In the genomic region with DNA sequence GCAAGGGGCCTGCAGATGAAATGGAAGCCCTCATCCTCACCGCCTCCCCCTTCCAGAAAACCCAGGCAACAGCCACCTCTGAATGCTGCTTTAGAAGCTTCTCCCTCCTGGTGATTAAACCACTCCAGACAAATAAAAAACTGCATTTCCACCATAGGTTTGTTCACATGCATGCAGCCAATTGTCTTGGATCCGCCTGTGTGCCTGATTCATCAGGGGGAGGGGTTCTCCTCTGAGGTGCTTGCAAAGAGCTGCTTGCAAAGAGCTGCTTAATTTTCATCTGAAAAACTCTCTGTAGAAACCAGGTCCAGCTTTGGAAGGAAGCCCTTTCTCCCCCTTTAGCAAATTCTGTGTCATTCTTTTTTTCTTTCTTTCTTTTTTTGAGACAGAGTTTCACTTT, we compare ENCODE assay signal across 7 cellular contexts.
DNase-seq lines count a peak whose midpoint lies in the region; FAIRE-seq and TF ChIP-seq lines count a peak whose summit lies in the region.
"Not testable (repeated sequence)": the region's sequence is repeated elsewhere in the genome, so short reads cannot be mapped to it uniquely, and the experiment has no call there.

No MANE protein-coding gene starts in this region.

- FAIRE-seq in H1 (lab: Jason Lieb, UNC): not testable (repeated sequence)

- not testable (repeated sequence) for H3K27me3 ChIP-seq in H9 (ENCODE audit: insufficient read depth, low read length); NT2/D1 (ENCODE audit: insufficient read depth, insufficient read length); H1 (replicated peaks in 1 of 4; ENCODE audit: control insufficient read depth in 3 of 4, extremely low read depth in 1 of 4, insufficient read depth in 3 of 4, low read length in 3 of 4); mesendoderm (ENCODE audit: insufficient read depth, low read length, poor library complexity)

- H3K23me2 ChIP-seq in H9 (ENCODE audit: insufficient read length, low read depth, low read length, poor library complexity, severe bottlenecking); H1 (ENCODE audit: low read depth, low read length): not testable (repeated sequence)

- not testable (repeated sequence) for H3K79me2 ChIP-seq in H9 (ENCODE audit: insufficient read depth, low read length); H1 (ENCODE audit: control insufficient read depth in 1 of 2, insufficient read depth in 2 of 2, low read length in 2 of 2); mesendoderm (ENCODE audit: control insufficient read depth, insufficient read depth, low read length)

- H4K20me1 ChIP-seq in H9 (ENCODE audit: control insufficient read depth, insufficient read depth, insufficient read length); H1 (replicated peaks in 1 of 2; ENCODE audit: control insufficient read depth in 1 of 2, insufficient read depth in 2 of 2, low read length in 2 of 2): not testable (repeated sequence)

- H3K4me3 Mint-ChIP-seq in H9: peak overlapping the region in 1 of 2 experiments; percentile 42; a peak in 3 of 5 replicates

- not testable (repeated sequence) for H4K5ac ChIP-seq in H9 (ENCODE audit: insufficient read length, low read depth, low read length); mesendoderm (ENCODE audit: low read length)
- peak overlapping the region; percentile 88 for H4K5ac ChIP-seq in H1 (ENCODE audit: insufficient read length, low read depth, low read length)

- not testable (repeated sequence) for H2BK12ac ChIP-seq in H9 (ENCODE audit: insufficient read length, low read depth, low read length); H1 (ENCODE audit: low read depth, low read length)

- not testable (repeated sequence) for TF ChIP-seq EP300 in H1 (IDR thresholded peaks at IDR 0.05; ENCODE audit: borderline replicate concordance in 1 of 2, low read depth in 2 of 2, low read length in 2 of 2)

- not testable (repeated sequence) for H3K79me1 ChIP-seq in H9 (ENCODE audit: insufficient read depth, low read depth, low read length, poor library complexity, severe bottlenecking); H1 (ENCODE audit: low read depth, low read length); mesendoderm (ENCODE audit: low read length)

- H4K91ac ChIP-seq in H9 (ENCODE audit: insufficient read length, low read depth, low read length); H1 (replicated peaks; ENCODE audit: insufficient read length, low read length): not testable (repeated sequence)

- TF ChIP-seq RAD21 in H1 (IDR thresholded peaks at IDR 0.05 in 1 of 2, conservative IDR thresholded peaks at IDR 0.05 in 1 of 2; ENCODE audit: low read depth in 2 of 2, low read length in 2 of 2): not testable (repeated sequence)

- H3K23ac ChIP-seq in H9 (ENCODE audit: insufficient read length, low read depth, low read length); H1 (ENCODE audit: insufficient read length); mesendoderm (ENCODE audit: low read length): not testable (repeated sequence)

- not testable (repeated sequence) for H3K27ac ChIP-seq in H9 (ENCODE audit: insufficient read length, low read depth, low read length); H1 (ENCODE audit: low read depth, low read length); mesendoderm (ENCODE audit: low read depth, low read length)
- H3K27ac ChIP-seq in KOPT-K1 (ENCODE audit: low read depth, low read length, poor library complexity, severe bottlenecking): peak overlapping the region; percentile 45

- peaks cover 80 to 84% of the 10 kb centered on the region in 2 experiments for H3K4me1 Mint-ChIP-seq in H9

- H3K4me1 ChIP-seq in H9 (ENCODE audit: insufficient read depth, low read length); NT2/D1 (ENCODE audit: insufficient read depth, insufficient read length); mesendoderm (ENCODE audit: control insufficient read depth, low read depth, low read length): not testable (repeated sequence)
- H3K4me1 ChIP-seq in H1 (replicated peaks in 1 of 4; ENCODE audit: control insufficient read depth in 3 of 4, insufficient read depth in 4 of 4, low read length in 3 of 4): peaks cover 0 to 13% (median 0%) of the 10 kb centered on the region in 4 experiments; a peak in 3 of 7 replicates

- not testable (repeated sequence) for H2AFZ ChIP-seq in H9 (ENCODE audit: low read length); H1 (ENCODE audit: low read length)

- not testable (repeated sequence) for H3K9me3 ChIP-seq in H9 (ENCODE audit: control insufficient read depth, low read depth, low read length); KOPT-K1 (ENCODE audit: insufficient read depth, low read length, poor library complexity, severe bottlenecking); NT2/D1 (ENCODE audit: insufficient read depth, low read length); H1 (ENCODE audit: insufficient read depth in 2 of 2, low read depth in 1 of 2, low read length in 1 of 2)

- not testable (repeated sequence) for H3K36me3 ChIP-seq in KOPT-K1 (ENCODE audit: insufficient read depth, low read length); NT2/D1 (ENCODE audit: insufficient read depth, insufficient read length, low read length); H1 (ENCODE audit: control insufficient read depth in 2 of 4, insufficient read depth in 4 of 4, low read length in 3 of 4); mesendoderm (ENCODE audit: control insufficient read depth, insufficient read depth, low read length)

- not testable (repeated sequence) for H2BK20ac ChIP-seq in H9 (ENCODE audit: low read depth, low read length, poor library complexity, severe bottlenecking); H1 (ENCODE audit: low read length)

- H3K9me3 Mint-ChIP-seq in H9: not testable (repeated sequence)

- not testable (repeated sequence) for H3K4me2 ChIP-seq in H9 (ENCODE audit: insufficient read depth, insufficient read length, low read length); mesendoderm (ENCODE audit: low read length)
- H3K4me2 ChIP-seq in H1 (ENCODE audit: insufficient read depth in 1 of 2, low read depth in 2 of 2, low read length in 2 of 2): peak overlapping the region; percentile 28 to 41; a peak in 2 of 4 replicates

- not testable (repeated sequence) for TF ChIP-seq CTCF in H9 (conservative IDR thresholded peaks at IDR 0.05); H1 (IDR thresholded peaks at IDR 0.05; ENCODE audit: control extremely low read depth in 1 of 3, insufficient read depth in 1 of 3, low read depth in 1 of 3, low read length in 3 of 3)

- H4K8ac ChIP-seq in H9 (replicated peaks; ENCODE audit: insufficient read length, low read depth, low read length); H1 (ENCODE audit: extremely low read depth, insufficient read depth, low read length); mesendoderm (ENCODE audit: low read depth, low read length): not testable (repeated sequence)

- not testable (repeated sequence) for H3T11ph ChIP-seq in H9 (ENCODE audit: low read length)

- DNase-seq in H9 (peak; percentile 69), NT2/D1 (ENCODE audit: low read depth, low spot score) (peak; percentile 72), iPS DF 4.7 (ENCODE audit: extremely low read depth, low spot score) (peak; percentile 38), mesendoderm (peak; percentile 19), superior temporal gyrus (ENCODE audit: extremely low spot score) (peak; percentile 15)
- DNase-seq in H1 (ENCODE audit: low read depth in 1 of 2, low spot score in 2 of 2): not testable (repeated sequence)

- not testable (repeated sequence) for H2BK120ac ChIP-seq in H9 (ENCODE audit: low read depth, low read length, poor library complexity, severe bottlenecking); H1 (replicated peaks; ENCODE audit: low read depth, low read length); mesendoderm (ENCODE audit: low read depth, low read length)

- H3K56ac ChIP-seq in H9 (ENCODE audit: insufficient read length, low read depth, low read length); H1 (replicated peaks; ENCODE audit: insufficient read length, low read depth, low read length); mesendoderm (ENCODE audit: low read length): not testable (repeated sequence)

- H3K36me3 Mint-ChIP-seq in H9 (ENCODE audit: insufficient read depth in 1 of 3, low read depth in 3 of 3): not testable (repeated sequence)

- H3K27ac Mint-ChIP-seq in H9: peak overlapping the region; percentile 91 to 96 (median 92); a peak in 5 of 7 replicates

- not testable (repeated sequence) for H3K18ac ChIP-seq in H9 (ENCODE audit: insufficient read length, low read depth, low read length); H1 (ENCODE audit: extremely low read depth, low read length); mesendoderm (ENCODE audit: low read length)

- not testable (repeated sequence) for TF ChIP-seq POLR2A in H1 (IDR thresholded peaks at IDR 0.05; ENCODE audit: control extremely low read depth in 1 of 2, low read depth in 2 of 2, low read length in 2 of 2)

- CTCF ChIA-PET in H1 (lab: Charles Lee; ENCODE audit: partially characterized antibody): interaction anchor here (0.8 to 1.0 kb wide), 2 partner anchors 11 to 56 kb away, joined by 3 to 4 read pairs; no protein-coding TSS in a partner anchor

- not testable (repeated sequence) for H2BK5ac ChIP-seq in H9 (ENCODE audit: insufficient read length, low read length); H1 (ENCODE audit: low read depth, low read length); mesendoderm (ENCODE audit: low read length)

- not testable (repeated sequence) for H3K9ac ChIP-seq in H9 (ENCODE audit: extremely low read depth, insufficient read length, low read length); NT2/D1 (ENCODE audit: insufficient read length, low read depth); H1 (replicated peaks in 1 of 4; ENCODE audit: extremely low read depth in 1 of 4, low read depth in 3 of 4, low read length in 3 of 4); mesendoderm (ENCODE audit: low read length)

- not testable (repeated sequence) for H3K14ac ChIP-seq in H9 (ENCODE audit: insufficient read depth, low read length); H1 (ENCODE audit: insufficient read length)

- not testable (repeated sequence) for H2BK15ac ChIP-seq in H9 (ENCODE audit: low read depth, low read length); H1 (ENCODE audit: low read length); mesendoderm (replicated peaks; ENCODE audit: low read depth)

- H3K27me3 Mint-ChIP-seq in H9 (ENCODE audit: low read depth): not testable (repeated sequence)

- H3K4ac ChIP-seq in H9 (ENCODE audit: low read depth, low read length); H1 (replicated peaks; ENCODE audit: insufficient read length, low read depth, low read length); mesendoderm (ENCODE audit: low read depth, low read length): not testable (repeated sequence)

- H3K4me3 ChIP-seq in NT2/D1 (ENCODE audit: insufficient read length, low read depth); mesendoderm (ENCODE audit: low read length): not testable (repeated sequence)
- peak overlapping the region in 1 of 4 experiments; percentile 34; a peak in 1 of 8 replicates for H3K4me3 ChIP-seq in H1 (ENCODE audit: extremely low read depth in 1 of 4, insufficient read depth in 2 of 4, low read depth in 3 of 4, low read length in 4 of 4)

- POLR2A ChIA-PET in H1 (lab: Charles Lee; ENCODE audit: partially characterized antibody): not testable (repeated sequence)

- not testable (repeated sequence) for H2AK5ac ChIP-seq in H9 (ENCODE audit: insufficient read length, low read length); H1 (ENCODE audit: low read depth, low read length); mesendoderm (ENCODE audit: low read length)

- WGBS in H9 (ENCODE audit: extremely low coverage, insufficient read length, low lambda C conversion rate): no CpG with 5 or more reads among the region's 2 CpGs
- 13% methylated on average over 2 of the region's 2 CpGs; no CpG with 5 or more reads in 1 of the 2 experiments for WGBS in H1 (ENCODE audit: extremely low coverage in 1 of 2, insufficient coverage in 1 of 2, insufficient read length in 1 of 2, insufficient replicate concordance in 2 of 2, low coverage in 1 of 2, low lambda C conversion rate in 2 of 2, missing lambda C conversion rate in 1 of 2), 2 experiments
- WGBS in mesendoderm (ENCODE audit: extremely low coverage, insufficient coverage, low lambda C conversion rate): no CpG with 5 or more reads among the region's 2 CpGs
